21 cellular contexts compared by ENCODE assay signal in genomic region chr7:157235357-157236018, GRCh38.
DNase-seq lines count a peak whose midpoint lies in the region; FAIRE-seq and TF ChIP-seq lines count a peak whose summit lies in the region.
"Had no signal": no experiment of that assay in that cellular context is flagged by ENCODE, and none has a peak within 500 bp of the region (broad histone marks: within the 10 kb centered on the region; RNA-seq: fewer than 3 reads in every experiment).

No MANE protein-coding gene starts in this region.

- POLR2A ChIA-PET in A673 (lab: Charles Lee; ENCODE audit: low non-redundant PET): no interaction called here

- H3K27me3 Mint-ChIP-seq in HFFc6 (ENCODE audit: insufficient read depth) (no peaks in the 10 kb centered on the region; the same call in 1 of the 2 replicates), astrocyte (ENCODE audit: low read depth, unreplicated experiment) (no peaks in the 10 kb centered on the region)
- H3K27me3 Mint-ChIP-seq: naive thymus-derived CD8-positive, alpha-beta T cell; stimulated activated naive CD8-positive, alpha-beta T cell treated with anti-CD3 and anti-CD28 coated beads, Interleukin-15, Interleukin-2, amounts not matched to agents 100 ng/mL and 50 ng/mL, for 24 hours had no signal

- H3K4me1 Mint-ChIP-seq in HFFc6 (ENCODE audit: low read depth) (peaks cover 47% of the 10 kb centered on the region), astrocyte (ENCODE audit: low read depth, unreplicated experiment) (peaks cover 22% of the 10 kb centered on the region)

- peaks cover 11% of the 10 kb centered on the region for H3K4me1 ChIP-seq in astrocyte (ENCODE audit: insufficient read depth, low read length)
- no peaks in the 10 kb centered on the region for H3K4me1 ChIP-seq in A673 (ENCODE audit: insufficient read depth, low read length, poor library complexity, severe bottlenecking)
- H3K4me1 ChIP-seq: gastroesophageal sphincter had no signal

- no peak overlapping the region for H2AFZ ChIP-seq in astrocyte (ENCODE audit: low read depth, low read length)

- no peak overlapping the region for H3K9ac ChIP-seq in astrocyte (ENCODE audit: low read length)

- TF ChIP-seq CTCF in HFFc6 (IDR thresholded peaks at IDR 0.05) (no peak), astrocyte (IDR thresholded peaks at IDR 0.05; ENCODE audit: insufficient read depth, low read depth, low read length) (no peak), fibroblast of the aortic adventitia (IDR thresholded peaks at IDR 0.05; ENCODE audit: insufficient read depth, low read length) (no peak), A673 (conservative IDR thresholded peaks at IDR 0.05; ENCODE audit: low read depth, low read length) (no peak)

- intact Hi-C loops in A673 (cut with micrococcal nuclease; ENCODE audit: unreplicated experiment): no loop called here

- FAIRE-seq in astrocyte (lab: Jason Lieb, UNC): no peak

- H3K27me3 ChIP-seq in astrocyte (ENCODE audit: insufficient read depth, low read length): no peaks in the 10 kb centered on the region
- no peaks in the 10 kb centered on the region for H3K27me3 ChIP-seq in A673 (replicated peaks; ENCODE audit: insufficient read depth, low read depth, low read length, poor library complexity)
- H3K27me3 ChIP-seq: cardiac muscle cell, gastroesophageal sphincter had no signal

- H3K36me3 Mint-ChIP-seq in HFFc6 (ENCODE audit: low read depth): peaks cover 48% of the 10 kb centered on the region
- peaks cover 28% of the 10 kb centered on the region for H3K36me3 Mint-ChIP-seq in astrocyte (ENCODE audit: low read depth, unreplicated experiment)

- H3K27ac Mint-ChIP-seq in HFFc6 (peak overlapping the region; percentile 27; the same call in 1 of the 2 replicates), astrocyte (ENCODE audit: unreplicated experiment) (peak overlapping the region; percentile 62)
- H3K27ac Mint-ChIP-seq: naive thymus-derived CD8-positive, alpha-beta T cell; stimulated activated naive CD8-positive, alpha-beta T cell treated with anti-CD3 and anti-CD28 coated beads, Interleukin-15, Interleukin-2, amounts not matched to agents 100 ng/mL and 50 ng/mL, for 24 hours had no signal

- H3K4me2 ChIP-seq in astrocyte (ENCODE audit: low read length): peak overlapping the region; percentile 30

- H3K27ac ChIP-seq in astrocyte (ENCODE audit: low read depth, low read length) (peak overlapping the region; percentile 41), A673 (ENCODE audit: low read depth, low read length, poor library complexity, severe bottlenecking) (no peak overlapping the region)
- H3K27ac ChIP-seq: cardiac muscle cell, gastroesophageal sphincter, psoas muscle, SK-N-MC had no signal

- BruUV-seq in A673 (replicated peaks; lab: Mats Ljungman, UMichigan): no TSS peak

- H3K36me3 ChIP-seq in astrocyte (ENCODE audit: insufficient read depth, low read length) (peaks cover 21% of the 10 kb centered on the region), A673 (ENCODE audit: insufficient read depth, low read length, poor library complexity, severe bottlenecking) (peaks cover 30% of the 10 kb centered on the region)

- H3K9me3 Mint-ChIP-seq in HFFc6 (no peaks in the 10 kb centered on the region), astrocyte (ENCODE audit: unreplicated experiment) (no peaks in the 10 kb centered on the region)
- H3K9me3 Mint-ChIP-seq: naive thymus-derived CD8-positive, alpha-beta T cell; stimulated activated naive CD8-positive, alpha-beta T cell treated with anti-CD3 and anti-CD28 coated beads, Interleukin-15, Interleukin-2, amounts not matched to agents 100 ng/mL and 50 ng/mL, for 24 hours had no signal

- DNase-seq in A172 (ENCODE audit: low spot score) (peak; percentile 8), HFFc6 (peak; percentile 45), astrocyte (ENCODE audit: low read depth) (peak; percentile 74), fibroblast of the aortic adventitia (ENCODE audit: low read depth) (peak; percentile 44), A673 (ENCODE audit: low spot score) (no peak), NOMO-1 (lab: John Stamatoyannopoulos, UW; ENCODE audit: unreplicated experiment in 2 of 2) (no peak), HK-2 (ENCODE audit: unreplicated experiment) (no peak), Kasumi-1 (lab: John Stamatoyannopoulos, UW) (no peak)
- DNase-seq: activated CD4-positive, alpha-beta T cell treated with anti-CD3 and anti-CD28 coated beads for 48 hours; activated naive CD4-positive, alpha-beta T cell treated with anti-CD3 and anti-CD28 coated beads, Interleukin-2, amount 50 U/mL, for 16 hours; effector CD4-positive, alpha-beta T cell; GOT3; naive thymus-derived CD8-positive, alpha-beta T cell; NCI-H1930; NCI-H524; psoas muscle had no signal

- H3K79me2 ChIP-seq in astrocyte (ENCODE audit: insufficient read depth, low read length): peaks cover 15% of the 10 kb centered on the region

- H3K9me3 ChIP-seq in astrocyte (ENCODE audit: insufficient read depth, low read depth, low read length): no peaks in the 10 kb centered on the region
- H3K9me3 ChIP-seq in A673 (ENCODE audit: low read depth, low read length, poor library complexity, severe bottlenecking): no peaks in the 10 kb centered on the region
- H3K9me3 ChIP-seq: gastroesophageal sphincter, psoas muscle had no signal

- H3K4me3 Mint-ChIP-seq in HFFc6 (0 out of 2 replicates have a peak overlapping the region, but pooled peaks have one; percentile 13), astrocyte (ENCODE audit: unreplicated experiment) (no peak overlapping the region)
- H3K4me3 Mint-ChIP-seq: naive thymus-derived CD8-positive, alpha-beta T cell; stimulated activated naive CD8-positive, alpha-beta T cell treated with anti-CD3 and anti-CD28 coated beads, Interleukin-15, Interleukin-2, amounts not matched to agents 100 ng/mL and 50 ng/mL, for 24 hours had no signal

- CTCF ChIA-PET in A673 (lab: Charles Lee): no interaction called here

- H3K4me3 ChIP-seq in astrocyte (ENCODE audit: insufficient read depth, low read depth, low read length): no peak overlapping the region
- H3K4me3 ChIP-seq in fibroblast of the aortic adventitia (ENCODE audit: low read depth, low read length): no peak overlapping the region
- H3K4me3 ChIP-seq in A673 (ENCODE audit: low read depth, low read length, poor library complexity, severe bottlenecking): no peak overlapping the region
- H3K4me3 ChIP-seq: cardiac muscle cell, gastroesophageal sphincter, lung, psoas muscle, SK-N-MC had no signal

- peaks cover 29% of the 10 kb centered on the region for H4K20me1 ChIP-seq in astrocyte (ENCODE audit: insufficient read depth, low read length)

Comparison
In these comparisons a context has a peak if more than half of its experiments do, and no peak if none do; other contexts are left out.
1. DNase-seq: peak in A172 (single experiment), HFFc6 (single experiment), astrocyte (single experiment) and fibroblast of the aortic adventitia (single experiment); none in A673 (single experiment), NOMO-1 (0 of 2), HK-2 (single experiment) and Kasumi-1 (0 of 2).